In the genomic region with DNA sequence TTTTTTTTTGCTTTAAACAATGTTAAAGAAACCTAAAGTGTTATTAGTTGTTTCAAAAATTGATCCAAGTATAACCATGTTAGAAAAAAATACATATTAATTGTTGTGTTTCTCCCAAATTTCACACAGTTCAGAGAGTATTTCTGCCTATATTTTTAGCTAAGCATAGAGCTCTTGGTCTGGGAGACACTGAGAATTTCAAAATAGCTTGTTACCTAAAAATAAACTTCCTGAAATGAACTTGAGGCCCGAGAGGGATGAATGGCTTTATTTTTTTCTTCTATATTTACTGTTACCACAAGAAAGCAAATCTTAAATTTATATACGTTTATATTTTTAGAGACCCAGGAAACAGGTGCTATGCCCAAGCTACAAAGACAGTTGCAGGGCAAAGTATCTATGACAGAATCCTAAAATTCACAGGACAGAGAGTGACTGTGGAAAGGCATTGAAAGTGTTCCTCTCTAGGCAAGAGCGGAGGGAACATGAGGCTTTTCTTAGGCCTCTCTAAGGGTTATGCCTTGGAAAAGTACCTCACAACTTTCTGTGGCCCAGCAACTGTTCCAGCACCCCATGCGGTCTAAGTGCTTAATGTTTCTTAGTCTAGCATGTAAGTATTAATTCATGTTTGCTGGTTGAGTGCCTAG, we compare ENCODE assay signal across 11 cellular contexts. TPM values are rescaled to one million over a fixed set of nuclear protein-coding genes. Genes with fewer than 3 reads are reported as not detected.
DNase-seq lines count a peak whose midpoint lies in the region; ATAC-seq and TF ChIP-seq lines count a peak whose summit lies in the region.
"Had no signal": no experiment of that assay in that cellular context is flagged by ENCODE, and none has a peak within 500 bp of the region (broad histone marks: within the 10 kb centered on the region; RNA-seq: fewer than 3 reads in every experiment).

No MANE protein-coding gene starts in this region.

- DNase-seq in breast epithelium (ENCODE audit: low spot score in 2 of 2) (no peak), D341Med (ENCODE audit: low spot score) (no peak), NCI-H187 (lab: John Stamatoyannopoulos, UW) (no peak)
- no peak for DNase-seq in stimulated activated CD4-positive, alpha-beta T cell treated with anti-CD3 and anti-CD28 coated beads, Interleukin-2, amount 100 ng/mL, for 48 hours
- DNase-seq: stimulated activated naive CD8-positive, alpha-beta T cell treated with anti-CD3 and anti-CD28 coated beads, Interleukin-15, amount 100 ng/mL, for 72 hours had no signal

- H3K79me2 ChIP-seq in DOHH2 (ENCODE audit: control insufficient read depth, low read length) = peaks cover 47% of the 10 kb centered on the region

- no peak for ATAC-seq in GM18517 (IDR thresholded peaks at IDR 0.05; ENCODE audit: unreplicated experiment)
- ATAC-seq: K562; stimulated activated naive CD8-positive, alpha-beta T cell treated with anti-CD3 and anti-CD28 coated beads, Interleukin-15, amount 100 ng/mL, for 72 hours had no signal

- H3F3A ChIP-seq in DOHH2 (ENCODE audit: control insufficient read depth, insufficient read depth) = peaks cover 31% of the 10 kb centered on the region

- H3K27ac ChIP-seq in DOHH2 (ENCODE audit: low read depth, low read length) (peak overlapping the region; percentile 87), KOPT-K1 (ENCODE audit: low read depth, low read length, poor library complexity, severe bottlenecking) (peak overlapping the region; percentile 73), breast epithelium (peak overlapping the region; percentile 13 to 53), neutrophil (peak overlapping the region; percentile 94)
- H3K27ac ChIP-seq: SJSA1 had no signal

- TF ChIP-seq POLR2A in breast epithelium (IDR thresholded peaks at IDR 0.05) = no peak

- 0 out of 2 replicates have a peak, but pooled peaks cover 9% of the 10 kb centered on the region for H4K20me1 ChIP-seq in DOHH2 (ENCODE audit: control insufficient read depth, insufficient read depth, low read depth, low read length)

- peaks cover 97% of the 10 kb centered on the region for H3K4me1 ChIP-seq in DOHH2 (ENCODE audit: control insufficient read depth, low read length)
- H3K4me1 ChIP-seq in breast epithelium = peaks cover 0 to 16% of the 10 kb centered on the region in 2 donors
- H3K4me1 ChIP-seq in neutrophil (ENCODE audit: control insufficient read depth in 1 of 2, insufficient read depth in 1 of 2, low read depth in 1 of 2, low read length in 1 of 2) = peaks cover 100% of the 10 kb centered on the region in 2 experiments
- H3K4me1 ChIP-seq: SJSA1 had no signal

- TF ChIP-seq CTCF in DOHH2 (IDR thresholded peaks at IDR 0.05; ENCODE audit: low read depth, low read length, poor library complexity, severe bottlenecking) (no peak), breast epithelium (IDR thresholded peaks at IDR 0.05) (no peak), neutrophil (IDR thresholded peaks at IDR 0.05) (no peak)

- no peaks in the 10 kb centered on the region for H3K9me2 ChIP-seq in DOHH2 (replicated peaks; ENCODE audit: control insufficient read depth, low read length)

- H3K4me3 ChIP-seq in DOHH2 (ENCODE audit: low read length) (peak overlapping the region; percentile 60), breast epithelium (no peak overlapping the region), neutrophil (ENCODE audit: low read depth in 1 of 2, low read length in 1 of 2) (peak overlapping the region; percentile 44 to 53)
- H3K4me3 ChIP-seq: K562, SJSA1 had no signal

- peak overlapping the region; percentile 85 for H3K4me2 ChIP-seq in DOHH2 (ENCODE audit: low read length)

- intact Hi-C loops in breast epithelium (cut with DNase I; ENCODE audit: low total_unique reads) = no loop called here

- H3K36me3 ChIP-seq in DOHH2 (ENCODE audit: control insufficient read depth, low read length) (peaks cover 21% of the 10 kb centered on the region), KOPT-K1 (ENCODE audit: insufficient read depth, low read length) (peaks cover 20% of the 10 kb centered on the region), breast epithelium (no peaks in the 10 kb centered on the region), neutrophil (peaks cover 32% of the 10 kb centered on the region)

- H3K9me3 ChIP-seq in DOHH2 (ENCODE audit: control insufficient read depth, insufficient read depth, low read length) = no peaks in the 10 kb centered on the region
- H3K9me3 ChIP-seq in KOPT-K1 (ENCODE audit: insufficient read depth, low read length, poor library complexity, severe bottlenecking) = no peaks in the 10 kb centered on the region
- no peaks in the 10 kb centered on the region for H3K9me3 ChIP-seq in breast epithelium
- no peaks in the 10 kb centered on the region for H3K9me3 ChIP-seq in neutrophil
- H3K9me3 ChIP-seq: SJSA1 had no signal

- no peaks in the 10 kb centered on the region for H3K27me3 ChIP-seq in DOHH2 (ENCODE audit: control insufficient read depth, low read length)
- H3K27me3 ChIP-seq in breast epithelium = no peaks in the 10 kb centered on the region
- H3K27me3 ChIP-seq in neutrophil = no peaks in the 10 kb centered on the region
- H3K27me3 ChIP-seq: SJSA1 had no signal

RNA-seq across cellular contexts. Expression of a gene that starts 36.4 kb away (rescaled TPM):
- total RNA-seq in breast epithelium = 100 to 1,000 TPM; 205 to 281 (median 243) TPM

Comparison
In these comparisons a context has a peak if more than half of its experiments do, and no peak if none do; other contexts are left out.
1. H3K27ac ChIP-seq: peak in every context shown above with its lines; median percentile 94 in neutrophil; 87 in DOHH2; 73 in KOPT-K1; 33 in breast epithelium.
2. H3K4me3 ChIP-seq: peak in DOHH2 (single experiment) and neutrophil (2 of 2); none in breast epithelium (0 of 3).